Comparison of ENCODE assay signal across 14 cellular contexts in the genomic region with DNA sequence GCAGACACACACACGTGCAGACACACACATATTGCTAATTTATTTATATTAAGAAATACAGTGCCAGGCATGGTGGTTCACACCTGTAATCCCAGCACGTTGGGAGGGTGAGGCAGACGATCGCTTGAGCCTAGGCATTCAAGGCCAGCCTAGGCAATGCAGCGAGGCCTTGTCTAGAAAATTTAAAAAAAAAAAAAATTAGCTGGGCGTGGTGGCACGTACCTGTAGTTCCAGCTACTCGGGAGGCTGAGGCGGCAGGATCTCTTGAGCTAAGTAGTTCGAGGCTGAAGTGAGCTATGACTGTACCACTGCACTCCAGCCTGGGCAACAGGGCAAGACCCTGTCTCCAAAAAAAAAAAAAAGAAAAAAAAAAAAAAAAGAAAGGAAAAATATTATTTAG. TPM values are rescaled to one million over a fixed set of nuclear protein-coding genes. Genes with fewer than 3 reads are reported as not detected.
DNase-seq lines count a peak whose midpoint lies in the region; ATAC-seq and TF ChIP-seq lines count a peak whose summit lies in the region.
"Had no signal": no experiment of that assay in that cellular context is flagged by ENCODE, and none has a peak within 500 bp of the region (broad histone marks: within the 10 kb centered on the region; RNA-seq: fewer than 3 reads in every experiment).

No MANE protein-coding gene starts in this region.

- H3K27ac ChIP-seq in PC-9 (peak overlapping the region; percentile 63), gastrocnemius medialis (peak overlapping the region; percentile 94 to 99 (median 96))

- peaks cover 0 to 5% (median 0%) of the 10 kb centered on the region in 3 donors for H3K27me3 Mint-ChIP-seq in CD14-positive monocyte (ENCODE audit: low read depth in 3 of 3)
- H3K27me3 Mint-ChIP-seq: activated naive CD8-positive, alpha-beta T cell treated with anti-CD3 and anti-CD28 coated beads, Interleukin-2, amount 10 ng/mL, durations not matched to agents 7 days and 5 days had no signal

- H3F3A ChIP-seq in PC-9 (ENCODE audit: insufficient read depth, low read depth): peaks cover 23% of the 10 kb centered on the region

- peak; percentile 7 for ATAC-seq in esophagus mucosa
- ATAC-seq in gastrocnemius medialis: peak in 1 of 2 donors; percentile 17
- ATAC-seq: CD8-positive, alpha-beta T cell had no signal

- in situ Hi-C loops in gastrocnemius medialis (cut with MboI; ENCODE audit: low sequenced_read_pairs in 4 of 4): no loop called here

- peaks cover 3% of the 10 kb centered on the region in 2 donors for H3K36me3 Mint-ChIP-seq in CD14-positive monocyte
- H3K36me3 Mint-ChIP-seq: CD8-positive, alpha-beta T cell had no signal

- H2AFZ ChIP-seq in PC-9: no peak overlapping the region

- no peaks in the 10 kb centered on the region for H4K20me1 ChIP-seq in PC-9 (ENCODE audit: insufficient read depth)

- H3K4me1 Mint-ChIP-seq in CD14-positive monocyte: peaks cover 48% of the 10 kb centered on the region

- no peak overlapping the region for H3K4me3 Mint-ChIP-seq in CD14-positive monocyte
- H3K4me3 Mint-ChIP-seq: CD8-positive, alpha-beta T cell; mesothelial cell of epicardium had no signal

- no peak overlapping the region for H3K4me3 ChIP-seq in PC-9
- H3K4me3 ChIP-seq in gastrocnemius medialis: no peak overlapping the region
- H3K4me3 ChIP-seq: pancreas had no signal

- H3K36me3 ChIP-seq in PC-9 (ENCODE audit: low read depth) (no peaks in the 10 kb centered on the region), gastrocnemius medialis (no peaks in the 10 kb centered on the region)
- H3K36me3 ChIP-seq: pancreas had no signal

- H3K9me3 Mint-ChIP-seq in CD14-positive monocyte: peaks cover 0 to 3% (median 0%) of the 10 kb centered on the region in 7 donors
- H3K9me3 Mint-ChIP-seq: activated naive CD8-positive, alpha-beta T cell treated with anti-CD3 and anti-CD28 coated beads, Interleukin-2, amount 10 ng/mL, durations not matched to agents 7 days and 5 days; CD8-positive, alpha-beta T cell; mesothelial cell of epicardium had no signal

- H3K9me3 ChIP-seq in PC-9 (ENCODE audit: insufficient read depth, low read depth) (no peaks in the 10 kb centered on the region; the same call in 1 of the 2 replicates), gastrocnemius medialis (no peaks in the 10 kb centered on the region)
- H3K9me3 ChIP-seq: pancreas had no signal

- H3K4me1 ChIP-seq in PC-9 (replicated peaks; ENCODE audit: insufficient read depth) (peaks cover 65% of the 10 kb centered on the region), gastrocnemius medialis (peaks cover 73 to 74% of the 10 kb centered on the region in 2 donors)

- POLR2A ChIA-PET in PC-9 (lab: Charles Lee; ENCODE audit: unreplicated experiment): interaction anchor here (0.6 kb wide), 1 partner anchor 56 kb away, joined by 11 read pairs; no protein-coding TSS in a partner anchor

- peaks cover 33% of the 10 kb centered on the region for H3K79me2 ChIP-seq in PC-9 (ENCODE audit: low read depth)

- BruUV-seq in PC-9 (replicated peaks; lab: Mats Ljungman, UMichigan): no TSS peak

- intact Hi-C loops in CD14-positive monocyte (cut with micrococcal nuclease): no loop called here
- intact Hi-C loops in PC-9 (cut with micrococcal nuclease; ENCODE audit: unreplicated experiment): loop anchor here (2.0 kb wide), 1 partner anchor 28 kb away; no protein-coding TSS in a partner anchor
- intact Hi-C loops in gastrocnemius medialis (cut with DNase I; ENCODE audit: low total_unique reads): loop anchor here (5.0 kb wide), 1 partner anchor 193 kb away; no protein-coding TSS in a partner anchor

- H3K27me3 ChIP-seq in PC-9 (ENCODE audit: insufficient read depth, low read depth) (no peaks in the 10 kb centered on the region), gastrocnemius medialis (no peaks in the 10 kb centered on the region)
- H3K27me3 ChIP-seq: pancreas had no signal

- CTCF ChIA-PET in PC-9 (lab: Charles Lee): no interaction called here

- peak overlapping the region; percentile 73 to 89 (median 86) for H3K27ac Mint-ChIP-seq in CD14-positive monocyte
- H3K27ac Mint-ChIP-seq: CD8-positive, alpha-beta T cell had no signal

- TF ChIP-seq CTCF in CD14-positive monocyte (IDR thresholded peaks at IDR 0.05) (no peak), PC-9 (conservative IDR thresholded peaks at IDR 0.05) (no peak), gastrocnemius medialis (IDR thresholded peaks at IDR 0.05 in 4 of 5, conservative IDR thresholded peaks at IDR 0.05 in 1 of 5) (no peak)

- no peak for TF ChIP-seq POLR2A in gastrocnemius medialis (IDR thresholded peaks at IDR 0.05)

- peak overlapping the region; percentile 60 for H3K4me2 ChIP-seq in PC-9

- H3K9me2 ChIP-seq in PC-9 (ENCODE audit: insufficient read depth): no peaks in the 10 kb centered on the region

- DNase-seq in CD14-positive monocyte (ENCODE audit: low spot score): no peak
- no peak for DNase-seq in PC-9
- peak in 1 of 2 donors; percentile 5 for DNase-seq in gastrocnemius medialis
- DNase-seq in NCI-H146 treated with DMSO at 0.1 percent for 48 hours (lab: John Stamatoyannopoulos, UW; ENCODE audit: unreplicated experiment): no peak
- DNase-seq in NCI-H345 (lab: John Stamatoyannopoulos, UW): no peak
- no peak for DNase-seq in activated T-cell treated with anti-CD3 and anti-CD28 coated beads for 4 hours
- DNase-seq in cerebellar cortex (ENCODE audit: low spot score): no peak
- DNase-seq: activated naive CD8-positive, alpha-beta T cell treated with anti-CD3 and anti-CD28 coated beads, Interleukin-2, amount 10 ng/mL, durations not matched to agents 7 days and 5 days; NCI-H1417 treated with DMSO at 0.1 percent for 48 hours; NCI-H748 treated with DMSO at 0.1 percent for 48 hours; pancreas had no signal

RNA-seq across cellular contexts. Expression of gene ANXA4, which starts 28.8 kb away (rescaled TPM):
- 10 to 100 TPM; 64.7 to 95.7 TPM for polyA plus RNA-seq in CD14-positive monocyte
- 82.9 and 109 TPM in 2 replicates for total RNA-seq in PC-9 (2021)
- 71.8 TPM for total RNA-seq in esophagus mucosa
- 10 to 100 TPM; 10.7 to 17.0 (median 15.8) TPM for total RNA-seq in gastrocnemius medialis

RNA-seq across cellular contexts. Expression of gene GMCL1, which starts 58.7 kb away (rescaled TPM):
- polyA plus RNA-seq in CD14-positive monocyte: 10 to 100 TPM in 1 of 2 donors, 1 to 10 TPM in 1; 9.4 to 15.1 TPM
- 15.1 and 17.4 TPM in 2 replicates for total RNA-seq in PC-9 (2021)
- total RNA-seq in esophagus mucosa: 9.5 TPM
- total RNA-seq in gastrocnemius medialis: 1 to 10 TPM; 2.0 to 3.3 (median 3.3) TPM

Comparison
In these comparisons a context has a peak if more than half of its experiments do, and no peak if none do; other contexts are left out.
1. intact Hi-C loops: an anchor here in PC-9 (2.0 kb wide) and gastrocnemius medialis (5.0 kb wide); none called in CD14-positive monocyte.